Comparison of ENCODE assay signal across 1 cellular context in the genomic region with DNA sequence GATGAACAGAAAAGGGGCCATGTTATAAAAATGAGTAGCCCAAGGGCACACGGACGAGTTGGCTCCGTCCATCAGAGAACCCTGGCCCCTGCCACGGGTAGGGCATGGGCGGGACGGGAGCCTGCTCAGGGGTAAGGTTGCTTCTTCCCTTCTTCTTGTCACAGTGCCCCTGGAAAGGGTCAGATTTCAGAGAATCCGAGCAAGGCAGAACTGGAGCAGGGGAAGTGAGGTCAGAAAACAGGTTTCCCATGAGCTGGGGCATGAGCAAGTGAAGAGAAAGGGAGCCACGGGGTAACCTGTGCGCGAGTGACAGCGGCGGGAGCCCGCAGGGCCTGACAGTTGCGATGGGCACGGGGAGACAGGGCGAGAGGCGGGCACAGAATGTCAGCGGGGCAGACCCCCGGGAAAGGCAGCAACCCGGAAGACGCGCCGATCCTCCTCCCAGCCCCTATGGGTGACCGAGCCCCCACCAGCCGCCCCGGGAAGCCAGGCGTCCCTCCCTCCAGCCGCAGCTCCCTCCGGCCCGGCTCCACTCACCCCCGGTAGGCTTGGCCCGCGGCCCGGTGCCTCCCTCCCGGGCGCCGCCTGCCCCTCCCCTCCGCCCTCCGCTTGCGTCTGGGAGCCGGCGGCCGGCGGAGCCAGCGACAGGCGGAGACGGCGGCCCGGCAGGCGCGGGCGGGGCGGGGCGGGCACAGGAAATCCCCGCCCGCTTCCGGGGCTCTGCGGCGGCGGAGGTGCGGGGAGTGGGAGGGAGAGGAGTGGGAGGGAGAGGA.
A peak's percentile ranks its signal among the peaks of the same experiment; 100 is the strongest.
TF ChIP-seq lines count a peak whose summit lies in the region.

ZNF641 (minus strand) TSS at position 671 of the 773 bp plus-strand sequence. CDS start 2,829 bp downstream, outside the sequence.

TF ChIP-seq in HepG2, 621 proteins besides CTCF, POLR2A, EP300 and RAD21 (continued from another document):
- TF ChIP-seq, protein P1, sequence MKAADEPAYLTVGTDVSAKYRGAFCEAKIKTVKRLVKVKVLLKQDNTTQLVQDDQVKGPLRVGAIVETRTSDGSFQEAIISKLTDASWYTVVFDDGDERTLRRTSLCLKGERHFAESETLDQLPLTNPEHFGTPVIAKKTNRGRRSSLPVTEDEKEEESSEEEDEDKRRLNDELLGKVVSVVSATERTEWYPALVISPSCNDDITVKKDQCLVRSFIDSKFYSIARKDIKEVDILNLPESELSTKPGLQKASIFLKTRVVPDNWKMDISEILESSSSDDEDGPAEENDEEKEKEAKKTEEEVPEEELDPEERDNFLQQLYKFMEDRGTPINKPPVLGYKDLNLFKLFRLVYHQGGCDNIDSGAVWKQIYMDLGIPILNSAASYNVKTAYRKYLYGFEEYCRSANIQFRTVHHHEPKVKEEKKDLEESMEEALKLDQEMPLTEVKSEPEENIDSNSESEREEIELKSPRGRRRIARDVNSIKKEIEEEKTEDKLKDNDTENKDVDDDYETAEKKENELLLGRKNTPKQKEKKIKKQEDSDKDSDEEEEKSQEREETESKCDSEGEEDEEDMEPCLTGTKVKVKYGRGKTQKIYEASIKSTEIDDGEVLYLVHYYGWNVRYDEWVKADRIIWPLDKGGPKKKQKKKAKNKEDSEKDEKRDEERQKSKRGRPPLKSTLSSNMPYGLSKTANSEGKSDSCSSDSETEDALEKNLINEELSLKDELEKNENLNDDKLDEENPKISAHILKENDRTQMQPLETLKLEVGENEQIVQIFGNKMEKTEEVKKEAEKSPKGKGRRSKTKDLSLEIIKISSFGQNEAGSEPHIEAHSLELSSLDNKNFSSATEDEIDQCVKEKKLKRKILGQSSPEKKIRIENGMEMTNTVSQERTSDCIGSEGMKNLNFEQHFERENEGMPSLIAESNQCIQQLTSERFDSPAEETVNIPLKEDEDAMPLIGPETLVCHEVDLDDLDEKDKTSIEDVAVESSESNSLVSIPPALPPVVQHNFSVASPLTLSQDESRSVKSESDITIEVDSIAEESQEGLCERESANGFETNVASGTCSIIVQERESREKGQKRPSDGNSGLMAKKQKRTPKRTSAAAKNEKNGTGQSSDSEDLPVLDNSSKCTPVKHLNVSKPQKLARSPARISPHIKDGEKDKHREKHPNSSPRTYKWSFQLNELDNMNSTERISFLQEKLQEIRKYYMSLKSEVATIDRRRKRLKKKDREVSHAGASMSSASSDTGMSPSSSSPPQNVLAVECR (CRISPR knock-in tag; IDR thresholded peaks at IDR 0.05; ENCODE audit: borderline replicate concordance), result peak; percentile 72
- TF ChIP-seq, protein P2, sequence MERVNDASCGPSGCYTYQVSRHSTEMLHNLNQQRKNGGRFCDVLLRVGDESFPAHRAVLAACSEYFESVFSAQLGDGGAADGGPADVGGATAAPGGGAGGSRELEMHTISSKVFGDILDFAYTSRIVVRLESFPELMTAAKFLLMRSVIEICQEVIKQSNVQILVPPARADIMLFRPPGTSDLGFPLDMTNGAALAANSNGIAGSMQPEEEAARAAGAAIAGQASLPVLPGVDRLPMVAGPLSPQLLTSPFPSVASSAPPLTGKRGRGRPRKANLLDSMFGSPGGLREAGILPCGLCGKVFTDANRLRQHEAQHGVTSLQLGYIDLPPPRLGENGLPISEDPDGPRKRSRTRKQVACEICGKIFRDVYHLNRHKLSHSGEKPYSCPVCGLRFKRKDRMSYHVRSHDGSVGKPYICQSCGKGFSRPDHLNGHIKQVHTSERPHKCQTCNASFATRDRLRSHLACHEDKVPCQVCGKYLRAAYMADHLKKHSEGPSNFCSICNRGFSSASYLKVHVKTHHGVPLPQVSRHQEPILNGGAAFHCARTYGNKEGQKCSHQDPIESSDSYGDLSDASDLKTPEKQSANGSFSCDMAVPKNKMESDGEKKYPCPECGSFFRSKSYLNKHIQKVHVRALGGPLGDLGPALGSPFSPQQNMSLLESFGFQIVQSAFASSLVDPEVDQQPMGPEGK (CRISPR knock-in tag; IDR thresholded peaks at IDR 0.05), result peak; percentile 41
- TF ChIP-seq, protein P3, sequence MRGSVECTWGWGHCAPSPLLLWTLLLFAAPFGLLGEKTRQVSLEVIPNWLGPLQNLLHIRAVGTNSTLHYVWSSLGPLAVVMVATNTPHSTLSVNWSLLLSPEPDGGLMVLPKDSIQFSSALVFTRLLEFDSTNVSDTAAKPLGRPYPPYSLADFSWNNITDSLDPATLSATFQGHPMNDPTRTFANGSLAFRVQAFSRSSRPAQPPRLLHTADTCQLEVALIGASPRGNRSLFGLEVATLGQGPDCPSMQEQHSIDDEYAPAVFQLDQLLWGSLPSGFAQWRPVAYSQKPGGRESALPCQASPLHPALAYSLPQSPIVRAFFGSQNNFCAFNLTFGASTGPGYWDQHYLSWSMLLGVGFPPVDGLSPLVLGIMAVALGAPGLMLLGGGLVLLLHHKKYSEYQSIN (CRISPR knock-in tag; IDR thresholded peaks at IDR 0.05; ENCODE audit: borderline replicate concordance), result no peak
- TF ChIP-seq ZNF788 (CRISPR knock-in tag; IDR thresholded peaks at IDR 0.05; ENCODE audit: borderline replicate concordance), result no peak
- 0 out of 2 replicates have a peak, but pooled peaks have one; percentile 57 for TF ChIP-seq IRX3 (CRISPR knock-in tag; IDR thresholded peaks at IDR 0.05; ENCODE audit: borderline replicate concordance, low read depth)
- TF ChIP-seq TARDBP (CRISPR knock-in tag; IDR thresholded peaks at IDR 0.05), result peak; percentile 37; the same call in 1 of the 2 replicates
- TF ChIP-seq GATAD2A (CRISPR knock-in tag; IDR thresholded peaks at IDR 0.05), result 0 out of 2 replicates have a peak, but pooled peaks have one; percentile 19
- 0 out of 2 replicates have a peak, but pooled peaks have one; percentile 30 for TF ChIP-seq ELF1 (CRISPR knock-in tag; IDR thresholded peaks at IDR 0.05)
- no peak for TF ChIP-seq SMARCC2 (IDR thresholded peaks at IDR 0.05)
- TF ChIP-seq, protein P4, sequence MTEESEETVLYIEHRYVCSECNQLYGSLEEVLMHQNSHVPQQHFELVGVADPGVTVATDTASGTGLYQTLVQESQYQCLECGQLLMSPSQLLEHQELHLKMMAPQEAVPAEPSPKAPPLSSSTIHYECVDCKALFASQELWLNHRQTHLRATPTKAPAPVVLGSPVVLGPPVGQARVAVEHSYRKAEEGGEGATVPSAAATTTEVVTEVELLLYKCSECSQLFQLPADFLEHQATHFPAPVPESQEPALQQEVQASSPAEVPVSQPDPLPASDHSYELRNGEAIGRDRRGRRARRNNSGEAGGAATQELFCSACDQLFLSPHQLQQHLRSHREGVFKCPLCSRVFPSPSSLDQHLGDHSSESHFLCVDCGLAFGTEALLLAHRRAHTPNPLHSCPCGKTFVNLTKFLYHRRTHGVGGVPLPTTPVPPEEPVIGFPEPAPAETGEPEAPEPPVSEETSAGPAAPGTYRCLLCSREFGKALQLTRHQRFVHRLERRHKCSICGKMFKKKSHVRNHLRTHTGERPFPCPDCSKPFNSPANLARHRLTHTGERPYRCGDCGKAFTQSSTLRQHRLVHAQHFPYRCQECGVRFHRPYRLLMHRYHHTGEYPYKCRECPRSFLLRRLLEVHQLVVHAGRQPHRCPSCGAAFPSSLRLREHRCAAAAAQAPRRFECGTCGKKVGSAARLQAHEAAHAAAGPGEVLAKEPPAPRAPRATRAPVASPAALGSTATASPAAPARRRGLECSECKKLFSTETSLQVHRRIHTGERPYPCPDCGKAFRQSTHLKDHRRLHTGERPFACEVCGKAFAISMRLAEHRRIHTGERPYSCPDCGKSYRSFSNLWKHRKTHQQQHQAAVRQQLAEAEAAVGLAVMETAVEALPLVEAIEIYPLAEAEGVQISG (CRISPR knock-in tag; IDR thresholded peaks at IDR 0.05), result no peak; the same call in 1 of the 2 replicates
- peak; percentile 39; the same call in 1 of the 2 replicates for TF ChIP-seq SRY (CRISPR knock-in tag; IDR thresholded peaks at IDR 0.05)
- 0 out of 2 replicates have a peak, but pooled peaks have one; percentile 12 for TF ChIP-seq NCOA2 (CRISPR knock-in tag; IDR thresholded peaks at IDR 0.05)
- TF ChIP-seq THAP8 (CRISPR knock-in tag; IDR thresholded peaks at IDR 0.05; ENCODE audit: borderline replicate concordance), result no peak
TF ChIP-seq in HepG2: peak in this region for 69.
